Comparison of ENCODE assay signal across 8 cellular contexts in the genomic region with DNA sequence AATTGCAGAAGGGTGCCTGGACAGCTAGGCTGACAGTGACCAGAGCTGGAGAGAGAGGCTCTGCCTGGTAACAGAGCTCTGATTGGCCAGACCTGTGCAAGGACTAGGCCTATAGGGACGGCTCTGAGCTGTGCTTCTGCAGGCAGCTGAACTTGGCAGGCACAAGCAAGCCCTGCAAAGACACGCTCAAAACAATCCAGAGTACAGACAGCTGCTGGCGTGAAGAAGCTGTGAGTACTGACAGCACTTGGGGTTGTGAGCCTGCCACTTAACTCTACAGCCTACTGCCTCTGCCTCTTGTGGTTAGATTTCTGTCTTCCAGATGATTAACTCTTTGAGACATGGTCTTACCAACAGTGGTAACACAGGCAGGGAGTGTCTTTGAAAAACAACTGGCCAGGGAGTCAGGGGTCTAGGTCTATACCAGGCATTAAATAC.
DNase-seq lines count a peak whose midpoint lies in the region; ATAC-seq and TF ChIP-seq lines count a peak whose summit lies in the region.

No MANE protein-coding gene starts in this region.

- H3K27me3 ChIP-seq in dorsolateral prefrontal cortex (no peaks in the 10 kb centered on the region), liver (ENCODE audit: control insufficient read depth in 4 of 4, insufficient read depth in 4 of 4, low read length in 3 of 4) (no peaks in the 10 kb centered on the region), stomach (no peaks in the 10 kb centered on the region)

- ATAC-seq in HG02571 (IDR thresholded peaks at IDR 0.05; ENCODE audit: unreplicated experiment), result peak; percentile 96

- H3K27ac ChIP-seq in dorsolateral prefrontal cortex (peak overlapping the region in 18 of 59 donors; percentile 0 to 72 (median 34)), liver (ENCODE audit: low read depth in 1 of 2, low read length in 2 of 2) (no peak overlapping the region), stomach (peak overlapping the region in 4 of 5 donors; percentile 52 to 78 (median 58))

- no peak for TF ChIP-seq CTCF in GM12865 (IDR thresholded peaks at IDR 0.05; ENCODE audit: insufficient read depth, low read depth, low read length, missing control alignments)
- no peak for TF ChIP-seq CTCF in NB4 (IDR thresholded peaks at IDR 0.05; ENCODE audit: low read depth, low read length)
- peak in 13 of 56 donors; percentile 7 to 46 (median 23) for TF ChIP-seq CTCF in dorsolateral prefrontal cortex (IDR thresholded peaks at IDR 0.05 in 54 of 56, conservative IDR thresholded peaks at IDR 0.05 in 2 of 56; ENCODE audit: low read depth in 1 of 56, partially characterized antibody in 56 of 56)
- no peak for TF ChIP-seq CTCF in liver (IDR thresholded peaks at IDR 0.05; ENCODE audit: low read depth, low read length, missing input control)
- no peak for TF ChIP-seq CTCF in stomach (IDR thresholded peaks at IDR 0.05)

- H3K36me3 ChIP-seq in liver (ENCODE audit: control insufficient read depth in 4 of 4, insufficient read depth in 3 of 4, low read depth in 1 of 4, low read length in 3 of 4), result no peaks in the 10 kb centered on the region
- H3K36me3 ChIP-seq in stomach, result no peaks in the 10 kb centered on the region

- TF ChIP-seq EP300 in stomach (IDR thresholded peaks at IDR 0.05), result no peak

- no peak overlapping the region for H3K9ac ChIP-seq in liver (ENCODE audit: low read depth in 1 of 2, low read length in 2 of 2)

- H3K4me1 ChIP-seq in liver (ENCODE audit: control insufficient read depth in 4 of 4, insufficient read depth in 4 of 4, low read length in 3 of 4), result peaks cover 0 to 10% (median 5%) of the 10 kb centered on the region in 4 donors
- peaks cover 6 to 85% (median 45%) of the 10 kb centered on the region in 4 donors for H3K4me1 ChIP-seq in stomach

- intact Hi-C loops in dorsolateral prefrontal cortex (cut with DNase I), result loop anchor here in 1 of 2 donors (5.0 to 10.0 kb wide), 3 partner anchors 71 to 269 kb away; no protein-coding TSS in a partner anchor
- intact Hi-C loops in stomach (cut with DNase I; ENCODE audit: low total_unique reads), result no loop called here

- no peak for TF ChIP-seq RAD21 in liver (IDR thresholded peaks at IDR 0.05)

- DNase-seq in 8988T (peak; percentile 33), GM12865 (ENCODE audit: low read depth) (peak; percentile 92), NB4 (ENCODE audit: low read depth) (peak; percentile 75), SK-MEL-5 (ENCODE audit: low read depth, low spot score) (peak; percentile 93), dorsolateral prefrontal cortex (peak; percentile 63 to 96 (median 92)), stomach (peak; percentile 74)

- no peaks in the 10 kb centered on the region for H3K9me3 ChIP-seq in liver (ENCODE audit: control insufficient read depth in 4 of 4, low read length in 3 of 4)
- H3K9me3 ChIP-seq in stomach, result no peaks in the 10 kb centered on the region

- WGBS in liver, result 1% methylated on average over 3 of the region's 3 CpGs
- 0 to 7% (median 1%) methylated on average over 3 of the region's 3 CpGs for WGBS in stomach, 5 donors

- TF ChIP-seq POLR2A in NB4 (IDR thresholded peaks at IDR 0.05; ENCODE audit: extremely low read depth, insufficient read length), result no peak
- TF ChIP-seq POLR2A in stomach (IDR thresholded peaks at IDR 0.05), result no peak

- in situ Hi-C loops in SK-MEL-5 (cut with HindIII; ENCODE audit: low pct_unique_long_range_greater_than_20kb, low sequenced_read_pairs), result no loop called here

- no peak overlapping the region for H3K4me3 ChIP-seq in GM12865 (ENCODE audit: low read depth, low read length)
- no peak overlapping the region for H3K4me3 ChIP-seq in NB4 (ENCODE audit: low read depth, low read length)
- H3K4me3 ChIP-seq in dorsolateral prefrontal cortex, result peak overlapping the region in 29 of 59 donors; percentile 3 to 42 (median 24)
- no peak overlapping the region for H3K4me3 ChIP-seq in liver (ENCODE audit: low read depth in 1 of 3, low read length in 3 of 3)
- H3K4me3 ChIP-seq in stomach, result peak overlapping the region in 1 of 4 donors; percentile 11

TF ChIP-seq in liver, 16 proteins besides CTCF, POLR2A, EP300 and RAD21:
- TF ChIP-seq NR2F2 (IDR thresholded peaks at IDR 0.05) (peak; percentile 25), SP1 (IDR thresholded peaks at IDR 0.05) (peak; percentile 53), RXRA (IDR thresholded peaks at IDR 0.05) (peak in 1 of 2 donors; percentile 5)
- TF ChIP-seq, protein P1, sequence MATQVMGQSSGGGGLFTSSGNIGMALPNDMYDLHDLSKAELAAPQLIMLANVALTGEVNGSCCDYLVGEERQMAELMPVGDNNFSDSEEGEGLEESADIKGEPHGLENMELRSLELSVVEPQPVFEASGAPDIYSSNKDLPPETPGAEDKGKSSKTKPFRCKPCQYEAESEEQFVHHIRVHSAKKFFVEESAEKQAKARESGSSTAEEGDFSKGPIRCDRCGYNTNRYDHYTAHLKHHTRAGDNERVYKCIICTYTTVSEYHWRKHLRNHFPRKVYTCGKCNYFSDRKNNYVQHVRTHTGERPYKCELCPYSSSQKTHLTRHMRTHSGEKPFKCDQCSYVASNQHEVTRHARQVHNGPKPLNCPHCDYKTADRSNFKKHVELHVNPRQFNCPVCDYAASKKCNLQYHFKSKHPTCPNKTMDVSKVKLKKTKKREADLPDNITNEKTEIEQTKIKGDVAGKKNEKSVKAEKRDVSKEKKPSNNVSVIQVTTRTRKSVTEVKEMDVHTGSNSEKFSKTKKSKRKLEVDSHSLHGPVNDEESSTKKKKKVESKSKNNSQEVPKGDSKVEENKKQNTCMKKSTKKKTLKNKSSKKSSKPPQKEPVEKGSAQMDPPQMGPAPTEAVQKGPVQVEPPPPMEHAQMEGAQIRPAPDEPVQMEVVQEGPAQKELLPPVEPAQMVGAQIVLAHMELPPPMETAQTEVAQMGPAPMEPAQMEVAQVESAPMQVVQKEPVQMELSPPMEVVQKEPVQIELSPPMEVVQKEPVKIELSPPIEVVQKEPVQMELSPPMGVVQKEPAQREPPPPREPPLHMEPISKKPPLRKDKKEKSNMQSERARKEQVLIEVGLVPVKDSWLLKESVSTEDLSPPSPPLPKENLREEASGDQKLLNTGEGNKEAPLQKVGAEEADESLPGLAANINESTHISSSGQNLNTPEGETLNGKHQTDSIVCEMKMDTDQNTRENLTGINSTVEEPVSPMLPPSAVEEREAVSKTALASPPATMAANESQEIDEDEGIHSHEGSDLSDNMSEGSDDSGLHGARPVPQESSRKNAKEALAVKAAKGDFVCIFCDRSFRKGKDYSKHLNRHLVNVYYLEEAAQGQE (IDR thresholded peaks at IDR 0.05), result no peak

Comparison
In these comparisons a context has a peak if more than half of its experiments do, and no peak if none do; other contexts are left out.
1. DNase-seq: peak in every context shown above with its lines; median percentile 93 in SK-MEL-5; 92 in GM12865; 92 in dorsolateral prefrontal cortex; 75 in NB4; 74 in stomach; 33 in 8988T.
2. H3K27ac ChIP-seq: peak in stomach (4 of 5); none in liver (0 of 2).